ENCODE assay signal across 21 cellular contexts in genomic region chr2:236964291-236964690, GRCh38.
A peak's percentile ranks its signal among the peaks of the same experiment; 100 is the strongest.
DNase-seq lines count a peak whose midpoint lies in the region; ATAC-seq and TF ChIP-seq lines count a peak whose summit lies in the region.
"Had no signal": no experiment of that assay in that cellular context is flagged by ENCODE, and none has a peak within 500 bp of the region (broad histone marks: within the 10 kb centered on the region; RNA-seq: fewer than 3 reads in every experiment).

No MANE protein-coding gene starts in this region.

- H3K4me3 ChIP-seq in coronary artery (no peak overlapping the region), foreskin fibroblast (ENCODE audit: low read depth in 1 of 2, low read length in 2 of 2) (no peak overlapping the region)
- H3K4me3 ChIP-seq: A549, transverse colon had no signal

- peak; percentile 36 for DNase-seq in AG08395 (ENCODE audit: low spot score)
- DNase-seq in coronary artery (ENCODE audit: low spot score): peak; percentile 64
- DNase-seq in foreskin fibroblast: peak; percentile 37 to 72
- DNase-seq in mesenteric fat pad (ENCODE audit: low spot score): peak; percentile 64
- no peak for DNase-seq in NCI-H2227 treated with DMSO at 0.1 percent for 48 hours (lab: John Stamatoyannopoulos, UW)
- DNase-seq: activated CD4-positive, alpha-beta T cell treated with anti-CD3 and anti-CD28 coated beads, Interleukin-2, amount 10 ng/mL, durations not matched to agents 7 days and 5 days; effector CD8-positive, alpha-beta T cell; EL; hippocampal formation; islet precursor cell; NCI-H1417; NCI-H2107; NCI-H524; RPMI8226; stimulated activated CD4-positive, alpha-beta T cell treated with anti-CD3 and anti-CD28 coated beads, Interleukin-4, amount 100 ng/mL, for 4 hours; transverse colon; WERI-Rb-1 had no signal

- TF ChIP-seq CTCF in coronary artery (IDR thresholded peaks at IDR 0.05) (no peak), foreskin fibroblast (IDR thresholded peaks at IDR 0.05; ENCODE audit: low read depth, low read length) (no peak)

- ATAC-seq in HG03139 (IDR thresholded peaks at IDR 0.05; ENCODE audit: unreplicated experiment) (no peak), GM21786 (IDR thresholded peaks at IDR 0.05; ENCODE audit: unreplicated experiment) (no peak), HG02678 (IDR thresholded peaks at IDR 0.05; ENCODE audit: unreplicated experiment) (no peak)
- ATAC-seq: A549 had no signal

- H3K27ac ChIP-seq in coronary artery: peak overlapping the region in 1 of 2 donors; percentile 42
- H3K27ac ChIP-seq: A549, transverse colon, WERI-Rb-1 had no signal
